In genomic region chr5:32261198-32261597, GRCh38 we compare ENCODE assay signal across 9 cellular contexts. TPM values are rescaled to one million over a fixed set of nuclear protein-coding genes. Genes with fewer than 3 reads are reported as not detected.
DNase-seq lines count a peak whose midpoint lies in the region; ATAC-seq, FAIRE-seq and TF ChIP-seq lines count a peak whose summit lies in the region.
"Had no signal": no experiment of that assay in that cellular context is flagged by ENCODE, and none has a peak within 500 bp of the region (broad histone marks: within the 10 kb centered on the region; RNA-seq: fewer than 3 reads in every experiment).

No MANE protein-coding gene starts in this region.

- H3K9me3 Mint-ChIP-seq in Caco-2 (ENCODE audit: unreplicated experiment), result no peaks in the 10 kb centered on the region
- no peaks in the 10 kb centered on the region for H3K9me3 Mint-ChIP-seq in dendritic cell treated with granulocyte-macrophage colony-stimulating factor and Interleukin-4, amounts not matched to agents 40 ng/mL and 50 ng/mL, for 4 days

- no peak overlapping the region for H2AFZ ChIP-seq in GM23248

- no peaks in the 10 kb centered on the region for H3K9me3 ChIP-seq in Caco-2
- H3K9me3 ChIP-seq in GM23248 (ENCODE audit: low read depth), result no peaks in the 10 kb centered on the region
- H3K9me3 ChIP-seq: thoracic aorta had no signal

- TF ChIP-seq CTCF in Caco-2 (IDR thresholded peaks at IDR 0.05; ENCODE audit: insufficient read depth in 1 of 2, low read depth in 1 of 2, low read length in 1 of 2, severe bottlenecking in 1 of 2, unreplicated experiment in 1 of 2), result no peak

- no peak overlapping the region for H3K4me2 ChIP-seq in GM23248 (ENCODE audit: unreplicated experiment)

- H3K9me2 ChIP-seq in GM23248 (ENCODE audit: insufficient read depth), result no peaks in the 10 kb centered on the region

- peak overlapping the region; percentile 5 for H3K27ac Mint-ChIP-seq in Caco-2 (ENCODE audit: unreplicated experiment)
- peak overlapping the region; percentile 4 for H3K27ac Mint-ChIP-seq in dendritic cell treated with granulocyte-macrophage colony-stimulating factor and Interleukin-4, amounts not matched to agents 40 ng/mL and 50 ng/mL, for 4 days

- H4K20me1 ChIP-seq in GM23248 (ENCODE audit: insufficient read depth), result no peaks in the 10 kb centered on the region

- H3K9ac ChIP-seq in GM23248, result no peak overlapping the region

- no peaks in the 10 kb centered on the region for H3K27me3 Mint-ChIP-seq in Caco-2 (ENCODE audit: insufficient read depth, unreplicated experiment)
- no peaks in the 10 kb centered on the region for H3K27me3 Mint-ChIP-seq in dendritic cell treated with granulocyte-macrophage colony-stimulating factor and Interleukin-4, amounts not matched to agents 40 ng/mL and 50 ng/mL, for 4 days

- CTCF ChIA-PET in Caco-2 (lab: Charles Lee), result no interaction called here

- H3K4me1 Mint-ChIP-seq in Caco-2 (ENCODE audit: low read depth, unreplicated experiment), result peaks cover 7% of the 10 kb centered on the region
- peaks cover 9% of the 10 kb centered on the region for H3K4me1 Mint-ChIP-seq in dendritic cell treated with granulocyte-macrophage colony-stimulating factor and Interleukin-4, amounts not matched to agents 40 ng/mL and 50 ng/mL, for 4 days (ENCODE audit: low read depth)

- in situ Hi-C loops in GM23248 (cut with MboI), result no loop called here

- H3K27ac ChIP-seq in GM23248, result no peak overlapping the region
- H3K27ac ChIP-seq: thoracic aorta had no signal

- H3K4me1 ChIP-seq in Caco-2, result 0 out of 2 replicates have a peak, but pooled peaks cover 3% of the 10 kb centered on the region
- H3K4me1 ChIP-seq in GM23248 (ENCODE audit: insufficient read depth), result peaks cover 1% of the 10 kb centered on the region; the same call in 1 of the 2 replicates

- no peaks in the 10 kb centered on the region for H3K79me2 ChIP-seq in GM23248 (ENCODE audit: insufficient read depth)

- no peaks in the 10 kb centered on the region for H3F3A ChIP-seq in GM23248 (ENCODE audit: insufficient read depth)

- WGBS in GM23248 (ENCODE audit: low coverage in 1 of 2, low lambda C conversion rate in 2 of 2, missing lambda C conversion rate in 2 of 2), 2 experiments, result 86 to 95% methylated on average over 2 of the region's 2 CpGs

- FAIRE-seq in RCC 7860 (lab: Jason Lieb, UNC), result no peak

- H3K27me3 ChIP-seq in Caco-2 (replicated peaks; ENCODE audit: control insufficient read depth, insufficient read depth, low read length) (no peaks in the 10 kb centered on the region), GM23248 (replicated peaks; ENCODE audit: insufficient read depth) (no peaks in the 10 kb centered on the region)

- intact Hi-C loops in Caco-2 (cut with micrococcal nuclease; ENCODE audit: unreplicated experiment), result no loop called here
- intact Hi-C loops in dendritic cell treated with granulocyte-macrophage colony-stimulating factor and Interleukin-4, amounts not matched to agents 40 ng/mL and 50 ng/mL, for 4 days (cut with micrococcal nuclease), result no loop called here

- no peak overlapping the region for H3K4me3 ChIP-seq in Caco-2 (ENCODE audit: low read depth, low read length)
- H3K4me3 ChIP-seq in GM23248, result no peak overlapping the region
- H3K4me3 ChIP-seq: thoracic aorta had no signal

- no TSS peak for BruUV-seq in Caco-2 (replicated peaks; lab: Mats Ljungman, UMichigan)

- peaks cover 74% of the 10 kb centered on the region for H3K36me3 Mint-ChIP-seq in Caco-2 (ENCODE audit: insufficient read depth, unreplicated experiment)
- peaks cover 96% of the 10 kb centered on the region for H3K36me3 Mint-ChIP-seq in dendritic cell treated with granulocyte-macrophage colony-stimulating factor and Interleukin-4, amounts not matched to agents 40 ng/mL and 50 ng/mL, for 4 days (ENCODE audit: low read depth)

- DNase-seq in Caco-2 (no peak), RCC 7860 (ENCODE audit: low spot score) (no peak), GM23248 (no peak), COLO829 (ENCODE audit: low spot score) (no peak), NCI-H226 (no peak)

- ATAC-seq in GM19438 (IDR thresholded peaks at IDR 0.05; ENCODE audit: low read depth, unreplicated experiment), result peak; percentile 80
- ATAC-seq in HG03354 (IDR thresholded peaks at IDR 0.05; ENCODE audit: poor library complexity, severe bottlenecking, unreplicated experiment), result peak; percentile 89

- H3K36me3 ChIP-seq in Caco-2 (ENCODE audit: control insufficient read depth, insufficient read depth, low read length) (peaks cover 1% of the 10 kb centered on the region; the same call in 1 of the 2 replicates), GM23248 (ENCODE audit: low read depth) (peaks cover 7% of the 10 kb centered on the region; the same call in 1 of the 2 replicates)

- POLR2A ChIA-PET in Caco-2 (lab: Charles Lee), result no interaction called here

- H3K4me3 Mint-ChIP-seq in Caco-2 (ENCODE audit: unreplicated experiment), result no peak overlapping the region
- H3K4me3 Mint-ChIP-seq in dendritic cell treated with granulocyte-macrophage colony-stimulating factor and Interleukin-4, amounts not matched to agents 40 ng/mL and 50 ng/mL, for 4 days, result no peak overlapping the region

RNA-seq across cellular contexts. Expression of gene MTMR12, which starts 51.5 kb away (rescaled TPM):
- 35.1 and 35.7 TPM in 2 replicates for total RNA-seq in Caco-2 (2022)
- total RNA-seq in GM23248 (2014; rRNA removed; shearing (Covaris generic)), result 13.4 and 48.8 TPM in 2 replicates
- 5.1 and 5.5 TPM in 2 replicates for polyA plus RNA-seq in GM23248 (2016; fragmentation: Nextera tagmentation; extraction: Ambion mirVana)
